Comparison of ENCODE assay signal across 8 cellular contexts in genomic region chr11:118434123-118434552, GRCh38. TPM values are rescaled to one million over a fixed set of nuclear protein-coding genes. Genes with fewer than 3 reads are reported as not detected.
A peak's percentile ranks its signal among the peaks of the same experiment; 100 is the strongest.
DNase-seq lines count a peak whose midpoint lies in the region; ATAC-seq and TF ChIP-seq lines count a peak whose summit lies in the region.

No MANE protein-coding gene starts in this region.

- POLR2A ChIA-PET in CD8-positive, alpha-beta T cell (lab: Charles Lee), result interaction anchor here (0.6 to 3.3 kb wide), 4 partner anchors 15 to 612 kb away, joined by 3 to 38 read pairs (median 4); partner anchors contain the start of gene CD3D

- no peaks in the 10 kb centered on the region for H3K9me3 ChIP-seq in CD8-positive, alpha-beta T cell (ENCODE audit: low read length)
- H3K9me3 ChIP-seq in KOPT-K1 (ENCODE audit: insufficient read depth, low read length, poor library complexity, severe bottlenecking) (no peaks in the 10 kb centered on the region), mucosa of rectum (ENCODE audit: control insufficient read depth in 2 of 2, low read length in 2 of 2) (no peaks in the 10 kb centered on the region)

- H3K4me3 Mint-ChIP-seq in CD8-positive, alpha-beta T cell, result peak overlapping the region; percentile 96

- no peaks in the 10 kb centered on the region for H3K36me3 ChIP-seq in CD8-positive, alpha-beta T cell (ENCODE audit: insufficient read depth, low read length)
- H3K36me3 ChIP-seq in KOPT-K1 (ENCODE audit: insufficient read depth, low read length) (peaks cover 3% of the 10 kb centered on the region), brain microvascular endothelial cell (replicated peaks) (no peaks in the 10 kb centered on the region), mucosa of rectum (ENCODE audit: control insufficient read depth in 2 of 2, insufficient read depth in 2 of 2, low read length in 2 of 2) (no peaks in the 10 kb centered on the region)

- no peaks in the 10 kb centered on the region for H3K27me3 Mint-ChIP-seq in CD8-positive, alpha-beta T cell (ENCODE audit: low read depth)

- no peak overlapping the region for H3K9ac ChIP-seq in mucosa of rectum (ENCODE audit: low read depth in 1 of 2, low read length in 2 of 2)

- intact Hi-C loops in CD8-positive, alpha-beta T cell (cut with DNase I, micrococcal nuclease), result loop anchor here in 1 of 2 experiments (2.0 kb wide), 1 partner anchor 55 kb away; no protein-coding TSS in a partner anchor

- peak overlapping the region; percentile 89 for H3K4me3 ChIP-seq in CD8-positive, alpha-beta T cell (ENCODE audit: low read depth, low read length)
- H3K4me3 ChIP-seq in brain microvascular endothelial cell (ENCODE audit: low read depth, low read length), result peak overlapping the region; percentile 70
- H3K4me3 ChIP-seq in mucosa of rectum (ENCODE audit: low read length in 2 of 2), result peak overlapping the region; percentile 85 to 86

- no peak overlapping the region for H3K27ac ChIP-seq in CD8-positive, alpha-beta T cell (ENCODE audit: low read depth, low read length)
- H3K27ac ChIP-seq in KOPT-K1 (ENCODE audit: low read depth, low read length, poor library complexity, severe bottlenecking) (peak overlapping the region; percentile 89), brain microvascular endothelial cell (no peak overlapping the region), mucosa of rectum (ENCODE audit: low read depth in 2 of 2, low read length in 2 of 2) (no peak overlapping the region)

- peak in 1 of 7 experiments; percentile 49 for DNase-seq in CD8-positive, alpha-beta T cell
- DNase-seq in brain microvascular endothelial cell (no peak), DMS153 (lab: John Stamatoyannopoulos, UW) (no peak), H4 (ENCODE audit: low spot score) (no peak), superior temporal gyrus (ENCODE audit: extremely low spot score) (no peak)

- peaks cover 11% of the 10 kb centered on the region for H3K4me1 ChIP-seq in CD8-positive, alpha-beta T cell (ENCODE audit: insufficient read depth, low read length)
- peaks cover 26 to 29% of the 10 kb centered on the region in 2 donors for H3K4me1 ChIP-seq in mucosa of rectum (ENCODE audit: control insufficient read depth in 2 of 2, insufficient read depth in 2 of 2, low read length in 2 of 2)

- TF ChIP-seq CTCF in CD8-positive, alpha-beta T cell (IDR thresholded peaks at IDR 0.05), result no peak
- no peak for TF ChIP-seq CTCF in brain microvascular endothelial cell (IDR thresholded peaks at IDR 0.05; ENCODE audit: low read depth, low read length, missing control alignments)

- CTCF ChIA-PET in CD8-positive, alpha-beta T cell (lab: Charles Lee), result interaction anchor here (1.4 to 2.9 kb wide), 2 partner anchors 26 to 36 kb away, joined by 4 to 11 read pairs; no protein-coding TSS in a partner anchor

- H3K4me1 Mint-ChIP-seq in CD8-positive, alpha-beta T cell (ENCODE audit: low read depth), result peaks cover 15% of the 10 kb centered on the region

- peaks cover 23% of the 10 kb centered on the region for H3K36me3 Mint-ChIP-seq in CD8-positive, alpha-beta T cell

- no peaks in the 10 kb centered on the region for H3K27me3 ChIP-seq in CD8-positive, alpha-beta T cell (ENCODE audit: insufficient read depth, low read length)
- no peaks in the 10 kb centered on the region for H3K27me3 ChIP-seq in brain microvascular endothelial cell (replicated peaks)
- H3K27me3 ChIP-seq in mucosa of rectum (ENCODE audit: control insufficient read depth in 2 of 2, insufficient read depth in 2 of 2, low read length in 2 of 2), result no peaks in the 10 kb centered on the region

- H3K9me3 Mint-ChIP-seq in CD8-positive, alpha-beta T cell, result no peaks in the 10 kb centered on the region

- ATAC-seq in CD8-positive, alpha-beta T cell, result no peak
- ATAC-seq in HG03280 (IDR thresholded peaks at IDR 0.05; ENCODE audit: unreplicated experiment), result no peak

- in situ Hi-C loops in brain microvascular endothelial cell (cut with HindIII; ENCODE audit: low pct_ligation_motif_present, low sequenced_read_pairs), result no loop called here

- H3K27ac Mint-ChIP-seq in CD8-positive, alpha-beta T cell, result peak overlapping the region; percentile 94

RNA-seq across cellular contexts. Expression of gene KMT2A, which starts 2.2 kb away (rescaled TPM):
- total RNA-seq in CD8-positive, alpha-beta T cell, result 100 to 1,000 TPM; 127 to 136 TPM
- total RNA-seq in H4 (2014; rRNA removed; shearing (Covaris generic)), result 11.9 and 15.2 TPM in 2 replicates

RNA-seq across cellular contexts. Expression of gene ATP5MG, which starts 32.7 kb away (rescaled TPM):
- total RNA-seq in CD8-positive, alpha-beta T cell, result 100 to 1,000 TPM; 148 to 160 TPM
- 59.3 and 94.8 TPM in 2 replicates for total RNA-seq in H4 (2014; rRNA removed; shearing (Covaris generic))
